ENCODE assay signal across 23 cellular contexts in genomic region chr2:157872791-157873190, GRCh38.
"Had no signal": no experiment of that assay in that cellular context is flagged by ENCODE, and none has a peak within 500 bp of the region (broad histone marks: within the 10 kb centered on the region; RNA-seq: fewer than 3 reads in every experiment).

No MANE protein-coding gene starts in this region.

- H3K27me3 Mint-ChIP-seq: activated B cell treated with CpG ODN at 0.5 μM for 24 hours; dendritic cell treated with granulocyte-macrophage colony-stimulating factor and Interleukin-4, amounts not matched to agents 40 ng/mL and 50 ng/mL, for 4 days; T-cell had no signal

- H3K9me3 ChIP-seq: prostate gland, stomach had no signal

- H3K4me3 ChIP-seq: cardiac muscle cell, prostate gland, stomach had no signal

- H3K27ac ChIP-seq: cardiac muscle cell, prostate gland, stomach had no signal

- H3K36me3 ChIP-seq: cardiac muscle cell, prostate gland, stomach had no signal

- H3K36me3 Mint-ChIP-seq: T-cell had no signal

- H3K9me3 Mint-ChIP-seq: activated B cell treated with CpG ODN at 0.5 μM for 24 hours; activated naive CD4-positive, alpha-beta T cell treated with anti-CD3 and anti-CD28 coated beads for 36 hours; dendritic cell treated with granulocyte-macrophage colony-stimulating factor and Interleukin-4, amounts not matched to agents 40 ng/mL and 50 ng/mL, for 4 days; T-cell; type B pancreatic cell had no signal

- H3K27ac Mint-ChIP-seq: activated B cell treated with CpG ODN at 0.5 μM for 24 hours; activated CD8-positive, alpha-beta T cell treated with anti-CD3 and anti-CD28 coated beads, Interleukin-2, amount 10 ng/mL, durations not matched to agents 7 days and 5 days; activated naive CD4-positive, alpha-beta T cell treated with anti-CD3 and anti-CD28 coated beads for 36 hours; dendritic cell treated with granulocyte-macrophage colony-stimulating factor and Interleukin-4, amounts not matched to agents 40 ng/mL and 50 ng/mL, for 4 days; type B pancreatic cell had no signal

- DNase-seq: activated B cell treated with CpG ODN at 0.5 μM for 24 hours; activated CD4-positive, alpha-beta T cell treated with anti-CD3 and anti-CD28 coated beads for 4 hours; activated CD8-positive, alpha-beta memory T cell treated with anti-CD3 and anti-CD28 coated beads, Interleukin-2, amount 50 U/mL, for 48 hours; activated CD8-positive, alpha-beta T cell treated with anti-CD3 and anti-CD28 coated beads, Interleukin-2, amount 10 ng/mL, durations not matched to agents 7 days and 5 days; activated naive CD4-positive, alpha-beta T cell treated with anti-CD3 and anti-CD28 coated beads for 36 hours; aorta; effector memory CD4-positive, alpha-beta T cell; foreskin melanocyte; hypothalamus; kidney; right cardiac atrium; small intestine; stimulated activated CD4-positive, alpha-beta T cell treated with anti-CD3 and anti-CD28 coated beads, Interleukin-15, amount 100 ng/mL, for 24 hours; stimulated activated CD4-positive, alpha-beta T cell treated with anti-CD3 and anti-CD28 coated beads, Interleukin-2, amount 100 ng/mL, for 48 hours; stomach; T-cell; T-helper 9 cell had no signal

- ATAC-seq: activated CD8-positive, alpha-beta T cell treated with anti-CD3 and anti-CD28 coated beads, Interleukin-2, amount 10 ng/mL, durations not matched to agents 7 days and 5 days; left lobe of liver; right cardiac atrium; SK-N-SH treated with all-trans-retinoic acid at 6 μM for 48 hours; T-cell had no signal

- H3K27me3 ChIP-seq: stomach had no signal

- H3K4me3 Mint-ChIP-seq: activated B cell treated with CpG ODN at 0.5 μM for 24 hours; activated CD8-positive, alpha-beta T cell treated with anti-CD3 and anti-CD28 coated beads, Interleukin-2, amount 10 ng/mL, durations not matched to agents 7 days and 5 days; activated naive CD4-positive, alpha-beta T cell treated with anti-CD3 and anti-CD28 coated beads for 36 hours; dendritic cell treated with granulocyte-macrophage colony-stimulating factor and Interleukin-4, amounts not matched to agents 40 ng/mL and 50 ng/mL, for 4 days had no signal
